ENCODE assay signal across 17 cellular contexts in genomic region chr11:78363018-78363619, GRCh38.
"Had no signal": no experiment of that assay in that cellular context is flagged by ENCODE, and none has a peak within 500 bp of the region (broad histone marks: within the 10 kb centered on the region; RNA-seq: fewer than 3 reads in every experiment).

No MANE protein-coding gene starts in this region.

- ATAC-seq: activated naive CD4-positive, alpha-beta T cell treated with anti-CD3 and anti-CD28 coated beads, Interleukin-2, amount 50 U/mL, for 72 hours; body of pancreas; mucosa of descending colon; natural killer cell; psoas muscle; T-helper 17 cell had no signal

- H3K4me3 ChIP-seq: body of pancreas, lower lobe of right lung, mucosa of descending colon, psoas muscle, sigmoid colon had no signal

- DNase-seq: activated effector memory CD4-positive, alpha-beta T cell treated with Interleukin-2 at 50 U/mL for 16 hours; activated T-cell treated with anti-CD3 and anti-CD28 coated beads, Interleukin-2, amount 50 U/mL, for 24 hours; amniotic stem cell; body of pancreas; hippocampal formation; kidney glomerular epithelial cell; lower lobe of right lung; mucosa of descending colon; natural killer cell; nucleus accumbens; psoas muscle; sigmoid colon; stimulated activated CD4-positive, alpha-beta T cell treated with anti-CD3 and anti-CD28 coated beads, Interleukin-2, amount 100 ng/mL, for 24 hours; stimulated activated naive CD4-positive, alpha-beta T cell; substantia nigra; T-helper 17 cell had no signal

- H3K36me3 ChIP-seq: lower lobe of right lung, sigmoid colon had no signal

- H3K9me3 ChIP-seq: body of pancreas, lower lobe of right lung, mucosa of descending colon, psoas muscle, sigmoid colon had no signal

- H3K27ac ChIP-seq: body of pancreas, lower lobe of right lung, psoas muscle, sigmoid colon had no signal

- H3K27me3 ChIP-seq: body of pancreas, sigmoid colon had no signal
